ENCODE assay signal across 1 cellular context in the genomic region with DNA sequence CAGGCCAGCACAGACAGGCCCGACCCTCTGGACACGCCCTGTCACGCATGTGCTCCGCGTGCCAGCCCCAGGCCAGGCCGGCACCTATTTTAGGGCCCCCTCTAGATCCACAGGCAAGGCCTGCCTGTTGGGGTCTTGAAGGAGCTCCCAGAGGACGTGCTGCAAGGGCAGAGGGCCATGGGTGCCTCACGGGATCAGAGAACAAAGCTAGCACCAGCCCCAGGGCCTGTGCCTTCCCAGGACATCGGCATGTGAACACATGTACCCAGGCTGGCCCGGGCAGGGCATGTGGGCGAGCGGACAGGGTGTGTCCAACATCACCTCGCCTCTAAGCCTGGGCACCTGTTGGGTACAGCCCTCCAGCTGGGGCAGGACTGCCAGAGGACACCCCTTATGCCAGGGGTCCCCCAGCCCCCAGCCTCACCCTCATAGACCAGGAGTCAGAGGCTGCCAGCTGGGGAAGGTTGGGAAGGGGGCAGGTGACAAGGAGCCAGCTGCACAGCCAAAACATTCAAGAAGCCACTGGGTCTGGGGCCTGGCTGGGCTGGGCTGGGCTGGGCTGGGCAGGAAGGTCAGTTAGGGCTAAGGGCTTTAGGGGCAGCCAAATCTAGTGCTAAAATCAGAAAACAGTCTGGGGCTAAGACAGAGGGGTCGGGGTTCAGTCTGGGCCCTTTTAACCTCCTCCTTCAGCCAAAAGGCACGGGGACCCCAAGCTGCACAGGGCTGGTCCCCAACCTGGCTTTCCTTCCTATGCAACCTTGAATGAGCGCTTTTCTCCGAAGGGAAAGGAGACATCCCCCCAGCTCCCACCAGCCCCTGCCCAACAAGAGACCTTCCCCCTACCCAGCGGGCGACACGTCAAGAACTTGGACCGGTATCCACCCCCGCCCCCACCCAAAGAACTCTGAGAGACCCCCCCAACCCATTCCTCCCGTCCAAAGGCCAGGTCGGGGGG.
TF ChIP-seq lines count a peak whose summit lies in the region.

No MANE protein-coding gene starts in this region.

TF ChIP-seq in H1, 55 proteins besides CTCF, POLR2A, EP300 and RAD21:
- TF ChIP-seq USF2 (IDR thresholded peaks at IDR 0.05; ENCODE audit: low read length), result no peak
